Comparison of ENCODE assay signal across 11 cellular contexts in genomic region chr11:8032576-8033311, GRCh38. TPM values are rescaled to one million over a fixed set of nuclear protein-coding genes. Genes with fewer than 3 reads are reported as not detected.
DNase-seq lines count a peak whose midpoint lies in the region; ATAC-seq and TF ChIP-seq lines count a peak whose summit lies in the region.
"Had no signal": no experiment of that assay in that cellular context is flagged by ENCODE, and none has a peak within 500 bp of the region (broad histone marks: within the 10 kb centered on the region; RNA-seq: fewer than 3 reads in every experiment).

No MANE protein-coding gene starts in this region.

- no peak overlapping the region for H3K9ac ChIP-seq in iPS-15b (ENCODE audit: low read depth, low read length)

- H3K4me3 ChIP-seq in OCI-LY7 (ENCODE audit: low read depth, low read length, poor library complexity, severe bottlenecking) (no peak overlapping the region), iPS-15b (ENCODE audit: low read depth, low read length) (peak overlapping the region; percentile 37)
- H3K4me3 ChIP-seq: gastroesophageal sphincter, tibial nerve had no signal

- POLR2A ChIA-PET in OCI-LY7 (lab: Charles Lee): interaction anchor here (0.6 kb wide), 1 partner anchor 552 kb away, joined by 3 read pairs; no protein-coding TSS in a partner anchor

- no peaks in the 10 kb centered on the region for H3K36me3 Mint-ChIP-seq in activated T-cell treated with anti-CD3 and anti-CD28 coated beads, Interleukin-2, amount 50 U/mL, for 4 hours (ENCODE audit: insufficient read depth)
- H3K36me3 Mint-ChIP-seq in stimulated activated effector memory CD8-positive, alpha-beta T cell treated with anti-CD3 and anti-CD28 coated beads, Interleukin-12 subunit alpha, Interleukin-12 subunit beta, amount 100 ng/mL, for 72 hours: no peaks in the 10 kb centered on the region

- H3K9me3 ChIP-seq in OCI-LY7 (ENCODE audit: low read length) (no peaks in the 10 kb centered on the region), iPS-15b (ENCODE audit: control insufficient read depth, insufficient read depth, low read length) (no peaks in the 10 kb centered on the region)
- H3K9me3 ChIP-seq: gastroesophageal sphincter, tibial nerve had no signal

- H3K4me2 ChIP-seq in OCI-LY7 (ENCODE audit: low read length): no peak overlapping the region

- no peaks in the 10 kb centered on the region for H3K79me2 ChIP-seq in OCI-LY7 (ENCODE audit: insufficient read depth, low read depth, low read length)

- no peaks in the 10 kb centered on the region for H3K9me2 ChIP-seq in OCI-LY7 (ENCODE audit: insufficient read depth, low read length)

- no TSS peak for BruUV-seq in OCI-LY7 (replicated peaks; lab: Mats Ljungman, UMichigan)

- 0 out of 2 replicates have a peak overlapping the region, but pooled peaks have one; percentile 8 for H2AFZ ChIP-seq in OCI-LY7 (ENCODE audit: low read length)

- peaks cover 2% of the 10 kb centered on the region for H3K4me1 Mint-ChIP-seq in activated T-cell treated with anti-CD3 and anti-CD28 coated beads, Interleukin-2, amount 50 U/mL, for 4 hours (ENCODE audit: low read depth)
- peaks cover 12% of the 10 kb centered on the region for H3K4me1 Mint-ChIP-seq in stimulated activated effector memory CD8-positive, alpha-beta T cell treated with anti-CD3 and anti-CD28 coated beads, Interleukin-12 subunit alpha, Interleukin-12 subunit beta, amount 100 ng/mL, for 72 hours

- no peak overlapping the region for H3K4me3 Mint-ChIP-seq in activated T-cell treated with anti-CD3 and anti-CD28 coated beads, Interleukin-2, amount 50 U/mL, for 4 hours
- H3K4me3 Mint-ChIP-seq in stimulated activated effector memory CD8-positive, alpha-beta T cell treated with anti-CD3 and anti-CD28 coated beads, Interleukin-12 subunit alpha, Interleukin-12 subunit beta, amount 100 ng/mL, for 72 hours: peak overlapping the region; percentile 46
- H3K4me3 Mint-ChIP-seq: neural crest cell had no signal

- H3K27me3 Mint-ChIP-seq in activated T-cell treated with anti-CD3 and anti-CD28 coated beads, Interleukin-2, amount 50 U/mL, for 4 hours (ENCODE audit: low read depth): peaks cover 26% of the 10 kb centered on the region

- no peak for DNase-seq in activated T-cell treated with anti-CD3 and anti-CD28 coated beads, Interleukin-2, amount 50 U/mL, for 4 hours
- DNase-seq in activated T-cell treated with anti-CD3 and anti-CD28 coated beads for 4 hours (no peak), OCI-LY7 (ENCODE audit: low spot score) (no peak), epidermal melanocyte (ENCODE audit: insufficient read length, low spot score) (no peak), COLO829 (ENCODE audit: low spot score) (no peak)
- no peak for DNase-seq in stimulated activated effector memory CD8-positive, alpha-beta T cell treated with anti-CD3 and anti-CD28 coated beads, Interleukin-12 subunit alpha, Interleukin-12 subunit beta, amount 100 ng/mL, for 72 hours (ENCODE audit: low spot score in 2 of 2)
- DNase-seq in activated CD4-positive, CD25-positive, alpha-beta regulatory T cell (lab: John Stamatoyannopoulos, UW): no peak

- H3K9me3 Mint-ChIP-seq in activated T-cell treated with anti-CD3 and anti-CD28 coated beads, Interleukin-2, amount 50 U/mL, for 4 hours: no peaks in the 10 kb centered on the region
- no peaks in the 10 kb centered on the region for H3K9me3 Mint-ChIP-seq in stimulated activated effector memory CD8-positive, alpha-beta T cell treated with anti-CD3 and anti-CD28 coated beads, Interleukin-12 subunit alpha, Interleukin-12 subunit beta, amount 100 ng/mL, for 72 hours
- H3K9me3 Mint-ChIP-seq: neural crest cell had no signal

- no peaks in the 10 kb centered on the region for H4K20me1 ChIP-seq in OCI-LY7 (ENCODE audit: insufficient read depth, low read length)

- intact Hi-C loops in OCI-LY7 (cut with micrococcal nuclease; ENCODE audit: unreplicated experiment): loop anchor here (1.0 to 5.0 kb wide), 2 partner anchors 40 to 67 kb away; no protein-coding TSS in a partner anchor

- no peak overlapping the region for H3K27ac ChIP-seq in OCI-LY7 (ENCODE audit: low read depth, low read length, poor library complexity, severe bottlenecking)
- H3K27ac ChIP-seq: gastroesophageal sphincter had no signal

- CTCF ChIA-PET in OCI-LY7 (lab: Charles Lee; ENCODE audit: unreplicated experiment): interaction anchor here (1.2 to 1.6 kb wide), 2 partner anchors 40 to 66 kb away, joined by 4 to 10 read pairs; no protein-coding TSS in a partner anchor

- peak; percentile 10 to 23 for ATAC-seq in activated T-cell treated with anti-CD3 and anti-CD28 coated beads, Interleukin-2, amount 50 U/mL, for 4 hours
- no peak for ATAC-seq in stimulated activated effector memory CD8-positive, alpha-beta T cell treated with anti-CD3 and anti-CD28 coated beads, Interleukin-12 subunit alpha, Interleukin-12 subunit beta, amount 100 ng/mL, for 72 hours

- no peak overlapping the region for H3K27ac Mint-ChIP-seq in stimulated activated effector memory CD8-positive, alpha-beta T cell treated with anti-CD3 and anti-CD28 coated beads, Interleukin-12 subunit alpha, Interleukin-12 subunit beta, amount 100 ng/mL, for 72 hours

- no peak for TF ChIP-seq CTCF in OCI-LY7 (conservative IDR thresholded peaks at IDR 0.05; ENCODE audit: low read length)

- H3K4me1 ChIP-seq in OCI-LY7 (ENCODE audit: insufficient read depth, low read length, poor library complexity, severe bottlenecking) (no peaks in the 10 kb centered on the region), iPS-15b (ENCODE audit: control insufficient read depth, insufficient read depth, low read length) (peaks cover 3% of the 10 kb centered on the region)

- peaks cover 23% of the 10 kb centered on the region for H3K27me3 ChIP-seq in iPS-15b (ENCODE audit: control insufficient read depth, insufficient read depth, low read length)
- H3K27me3 ChIP-seq: gastroesophageal sphincter, tibial nerve had no signal

- H3K36me3 ChIP-seq in OCI-LY7 (ENCODE audit: insufficient read depth, low read length) (no peaks in the 10 kb centered on the region), iPS-15b (ENCODE audit: control insufficient read depth, insufficient read depth, low read length) (no peaks in the 10 kb centered on the region)
- H3K36me3 ChIP-seq: gastroesophageal sphincter, tibial nerve had no signal

RNA-seq across cellular contexts. Expression of gene EIF3F, which starts 45.6 kb away (rescaled TPM):
- 100 to 1,000 TPM; 336 to 429 (median 342) TPM for total RNA-seq in activated T-cell treated with anti-CD3 and anti-CD28 coated beads, Interleukin-2, amount 50 U/mL, for 4 hours
- 239 and 376 TPM in 2 replicates for total RNA-seq in OCI-LY7 (2014; rRNA removed; shearing (Covaris generic))
- 367 and 403 TPM in 2 replicates for total RNA-seq in OCI-LY7 (2022)

RNA-seq across cellular contexts. Expression of gene TUB, which starts 48.3 kb away (rescaled TPM):
- total RNA-seq in activated T-cell treated with anti-CD3 and anti-CD28 coated beads, Interleukin-2, amount 50 U/mL, for 4 hours: under 1 TPM; 0.14 to 0.43 (median 0.32) TPM
- not detected in 2 replicates for total RNA-seq in OCI-LY7 (2014; rRNA removed; shearing (Covaris generic))
- not detected in 2 replicates for total RNA-seq in OCI-LY7 (2022)
